Comparison of ENCODE assay signal across 8 cellular contexts in genomic region chr9:111661802-111662491, GRCh38. TPM values are rescaled to one million over a fixed set of nuclear protein-coding genes. Genes with fewer than 3 reads are reported as not detected.
A peak's percentile ranks its signal among the peaks of the same experiment; 100 is the strongest.
DNase-seq lines count a peak whose midpoint lies in the region; ATAC-seq and TF ChIP-seq lines count a peak whose summit lies in the region.

No MANE protein-coding gene starts in this region.

- peaks cover 31% of the 10 kb centered on the region for H3K79me2 ChIP-seq in PC-3 (ENCODE audit: low read length)

- no peaks in the 10 kb centered on the region for H3K27me3 ChIP-seq in PC-3 (ENCODE audit: low read length)
- no peaks in the 10 kb centered on the region for H3K27me3 ChIP-seq in uterus

- ATAC-seq in GM18909 (IDR thresholded peaks at IDR 0.05; ENCODE audit: poor library complexity, unreplicated experiment) (peak; percentile 42), HG03135 (IDR thresholded peaks at IDR 0.05; ENCODE audit: unreplicated experiment) (peak; percentile 42), PC-3 (peak; percentile 63)

- TF ChIP-seq POLR2A in uterus (IDR thresholded peaks at IDR 0.05): no peak

- H3K36me3 Mint-ChIP-seq in activated naive CD4-positive, alpha-beta T cell treated with anti-CD3 and anti-CD28 coated beads, Interleukin-2, amount 50 U/mL, for 24 hours: no peaks in the 10 kb centered on the region

- no peaks in the 10 kb centered on the region for H3K27me3 Mint-ChIP-seq in activated naive CD4-positive, alpha-beta T cell treated with anti-CD3 and anti-CD28 coated beads, Interleukin-2, amount 50 U/mL, for 24 hours

- H3K4me1 Mint-ChIP-seq in activated naive CD4-positive, alpha-beta T cell treated with anti-CD3 and anti-CD28 coated beads, Interleukin-2, amount 50 U/mL, for 24 hours: peaks cover 41% of the 10 kb centered on the region

- H2AFZ ChIP-seq in PC-3 (ENCODE audit: low read length): peak overlapping the region; percentile 78

- no peaks in the 10 kb centered on the region for H3K9me3 Mint-ChIP-seq in activated naive CD4-positive, alpha-beta T cell treated with anti-CD3 and anti-CD28 coated beads, Interleukin-2, amount 50 U/mL, for 24 hours

- H3K36me3 ChIP-seq in PC-3 (ENCODE audit: low read depth, low read length): no peaks in the 10 kb centered on the region
- H3K36me3 ChIP-seq in uterus: no peaks in the 10 kb centered on the region

- CTCF ChIA-PET in PC-3 (lab: Charles Lee): no interaction called here

- peak overlapping the region; percentile 88 for H3K27ac Mint-ChIP-seq in activated naive CD4-positive, alpha-beta T cell treated with anti-CD3 and anti-CD28 coated beads, Interleukin-2, amount 50 U/mL, for 24 hours

- H3K4me2 ChIP-seq in PC-3 (ENCODE audit: low read length): peak overlapping the region; percentile 94

- no peak overlapping the region for H3K27ac ChIP-seq in PC-3 (ENCODE audit: low read length)
- peak overlapping the region; percentile 80 to 83 for H3K27ac ChIP-seq in uterus

- POLR2A ChIA-PET in PC-3 (lab: Charles Lee; ENCODE audit: unreplicated experiment): interaction anchor here (0.6 kb wide), 1 partner anchor 11 kb away, joined by 9 read pairs; no protein-coding TSS in a partner anchor

- H3K4me3 ChIP-seq in PC-3 (ENCODE audit: low read length): peak overlapping the region; percentile 83
- peak overlapping the region; percentile 42 to 90 for H3K4me3 ChIP-seq in uterus

- no peaks in the 10 kb centered on the region for H3F3A ChIP-seq in PC-3 (ENCODE audit: low read length, unreplicated experiment)

- H3K9me3 ChIP-seq in PC-3 (ENCODE audit: low read length) (no peaks in the 10 kb centered on the region), uterus (no peaks in the 10 kb centered on the region)

- no TSS peak for BruUV-seq in PC-3 (replicated peaks; lab: Mats Ljungman, UMichigan)

- H3K4me3 Mint-ChIP-seq in activated naive CD4-positive, alpha-beta T cell treated with anti-CD3 and anti-CD28 coated beads, Interleukin-2, amount 50 U/mL, for 24 hours: peak overlapping the region; percentile 98

- H3K4me1 ChIP-seq in PC-3 (ENCODE audit: insufficient read depth, low read length) (peaks cover 4% of the 10 kb centered on the region; the same call in 1 of the 2 replicates), uterus (peaks cover 0 to 3% of the 10 kb centered on the region in 2 donors)

- DNase-seq in Ammon's horn (ENCODE audit: low spot score): peak; percentile 43
- DNase-seq in PC-3: peak; percentile 25
- DNase-seq in glomerular visceral epithelial cell (ENCODE audit: extremely low spot score): peak; percentile 47
- peak; percentile 42 for DNase-seq in occipital lobe (lab: John Stamatoyannopoulos, UW)
- DNase-seq in uterus: peak; percentile 22 to 39

- no peaks in the 10 kb centered on the region for H4K20me1 ChIP-seq in PC-3 (ENCODE audit: low read length)

- no peaks in the 10 kb centered on the region for H3K9me2 ChIP-seq in PC-3 (replicated peaks; ENCODE audit: low read length)

- no peak for TF ChIP-seq CTCF in PC-3 (conservative IDR thresholded peaks at IDR 0.05; ENCODE audit: low read depth, low read length)
- TF ChIP-seq CTCF in uterus (IDR thresholded peaks at IDR 0.05): no peak

- intact Hi-C loops in PC-3 (cut with micrococcal nuclease) (no loop called here), uterus (cut with DNase I; ENCODE audit: low total_unique reads) (no loop called here)

- peak overlapping the region; percentile 56 for H3K9ac ChIP-seq in PC-3 (ENCODE audit: low read length)

RNA-seq across cellular contexts. Expression of gene GNG10, which starts 0.5 kb away (rescaled TPM):
- 27.1 and 50.7 TPM in 2 replicates for total RNA-seq in PC-3 (2014; rRNA removed)
- 37.4 TPM for total RNA-seq in occipital lobe
- 10 to 100 TPM; 32.8 to 89.0 (median 69.3) TPM for total RNA-seq in uterus

RNA-seq across cellular contexts. Expression of gene DNAJC25, which starts 30.8 kb away (rescaled TPM):
- 5.1 and 5.9 TPM in 2 replicates for total RNA-seq in PC-3 (2014; rRNA removed)
- total RNA-seq in occipital lobe: 4.7 TPM
- 10 to 100 TPM in 1 of 4 donors, 1 to 10 TPM in 2, not detected in 1; 8.4 to 24.7 (median 9.1) TPM for total RNA-seq in uterus
